8 cellular contexts compared by ENCODE assay signal in genomic region chr10:26430641-26431163, GRCh38. TPM values are rescaled to one million over a fixed set of nuclear protein-coding genes. Genes with fewer than 3 reads are reported as not detected.
DNase-seq lines count a peak whose midpoint lies in the region; ATAC-seq and TF ChIP-seq lines count a peak whose summit lies in the region.

No MANE protein-coding gene starts in this region.

- no peaks in the 10 kb centered on the region for H3F3A ChIP-seq in DOHH2 (ENCODE audit: control insufficient read depth, insufficient read depth)

- no peak overlapping the region for H3K27ac ChIP-seq in DOHH2 (ENCODE audit: low read depth, low read length)

- H3K79me2 ChIP-seq in DOHH2 (ENCODE audit: control insufficient read depth, low read length), result no peaks in the 10 kb centered on the region

- no peaks in the 10 kb centered on the region for H3K36me3 Mint-ChIP-seq in activated naive CD4-positive, alpha-beta T cell treated with anti-CD3 and anti-CD28 coated beads, Interleukin-2, amount 50 U/mL, for 72 hours

- H3K36me3 ChIP-seq in DOHH2 (ENCODE audit: control insufficient read depth, low read length), result no peaks in the 10 kb centered on the region

- no peaks in the 10 kb centered on the region for H3K9me2 ChIP-seq in DOHH2 (replicated peaks; ENCODE audit: control insufficient read depth, low read length)

- ATAC-seq in GM19372 (IDR thresholded peaks at IDR 0.05; ENCODE audit: low read depth, unreplicated experiment), result peak; percentile 86
- peak; percentile 94 for ATAC-seq in HG03280 (IDR thresholded peaks at IDR 0.05; ENCODE audit: unreplicated experiment)
- peak; percentile 95 to 97 for ATAC-seq in activated naive CD4-positive, alpha-beta T cell treated with anti-CD3 and anti-CD28 coated beads, Interleukin-2, amount 50 U/mL, for 72 hours

- peaks cover 3 to 9% of the 10 kb centered on the region in 2 donors for H3K9me3 Mint-ChIP-seq in activated naive CD4-positive, alpha-beta T cell treated with anti-CD3 and anti-CD28 coated beads, Interleukin-2, amount 50 U/mL, for 72 hours

- peaks cover 17% of the 10 kb centered on the region for H3K4me1 ChIP-seq in DOHH2 (ENCODE audit: control insufficient read depth, low read length)

- DNase-seq in activated naive CD4-positive, alpha-beta T cell treated with anti-CD3 and anti-CD28 coated beads, Interleukin-2, amount 50 U/mL, for 72 hours (ENCODE audit: low spot score in 2 of 2), result no peak
- DNase-seq in NCI-H2196 (lab: John Stamatoyannopoulos, UW; ENCODE audit: unreplicated experiment) (no peak), NCI-H2171 (lab: John Stamatoyannopoulos, UW) (no peak), NCI-H748 (lab: John Stamatoyannopoulos, UW; ENCODE audit: unreplicated experiment) (no peak)
- no peak for DNase-seq in activated CD4-positive, alpha-beta T cell treated with anti-CD3 and anti-CD28 coated beads, Interleukin-2, amount 50 U/mL, for 4 hours

- H3K4me2 ChIP-seq in DOHH2 (ENCODE audit: low read length), result peak overlapping the region; percentile 53

- H4K20me1 ChIP-seq in DOHH2 (ENCODE audit: control insufficient read depth, insufficient read depth, low read depth, low read length), result no peaks in the 10 kb centered on the region

- no peaks in the 10 kb centered on the region for H3K27me3 ChIP-seq in DOHH2 (ENCODE audit: control insufficient read depth, low read length)

- H3K9me3 ChIP-seq in DOHH2 (ENCODE audit: control insufficient read depth, insufficient read depth, low read length), result no peaks in the 10 kb centered on the region

- peak overlapping the region in 1 of 2 donors; percentile 93 for H3K27ac Mint-ChIP-seq in activated naive CD4-positive, alpha-beta T cell treated with anti-CD3 and anti-CD28 coated beads, Interleukin-2, amount 50 U/mL, for 72 hours

- no peak for TF ChIP-seq CTCF in DOHH2 (IDR thresholded peaks at IDR 0.05; ENCODE audit: low read depth, low read length, poor library complexity, severe bottlenecking)

- peak overlapping the region; percentile 25; the same call in 1 of the 2 replicates for H3K4me3 ChIP-seq in DOHH2 (ENCODE audit: low read length)

RNA-seq across cellular contexts. Expression of gene APBB1IP, which starts 7.4 kb away (rescaled TPM):
- total RNA-seq in activated naive CD4-positive, alpha-beta T cell treated with anti-CD3 and anti-CD28 coated beads, Interleukin-2, amount 50 U/mL, for 72 hours, result 10 to 100 TPM; 31.1 to 43.1 TPM
